In the genomic region with DNA sequence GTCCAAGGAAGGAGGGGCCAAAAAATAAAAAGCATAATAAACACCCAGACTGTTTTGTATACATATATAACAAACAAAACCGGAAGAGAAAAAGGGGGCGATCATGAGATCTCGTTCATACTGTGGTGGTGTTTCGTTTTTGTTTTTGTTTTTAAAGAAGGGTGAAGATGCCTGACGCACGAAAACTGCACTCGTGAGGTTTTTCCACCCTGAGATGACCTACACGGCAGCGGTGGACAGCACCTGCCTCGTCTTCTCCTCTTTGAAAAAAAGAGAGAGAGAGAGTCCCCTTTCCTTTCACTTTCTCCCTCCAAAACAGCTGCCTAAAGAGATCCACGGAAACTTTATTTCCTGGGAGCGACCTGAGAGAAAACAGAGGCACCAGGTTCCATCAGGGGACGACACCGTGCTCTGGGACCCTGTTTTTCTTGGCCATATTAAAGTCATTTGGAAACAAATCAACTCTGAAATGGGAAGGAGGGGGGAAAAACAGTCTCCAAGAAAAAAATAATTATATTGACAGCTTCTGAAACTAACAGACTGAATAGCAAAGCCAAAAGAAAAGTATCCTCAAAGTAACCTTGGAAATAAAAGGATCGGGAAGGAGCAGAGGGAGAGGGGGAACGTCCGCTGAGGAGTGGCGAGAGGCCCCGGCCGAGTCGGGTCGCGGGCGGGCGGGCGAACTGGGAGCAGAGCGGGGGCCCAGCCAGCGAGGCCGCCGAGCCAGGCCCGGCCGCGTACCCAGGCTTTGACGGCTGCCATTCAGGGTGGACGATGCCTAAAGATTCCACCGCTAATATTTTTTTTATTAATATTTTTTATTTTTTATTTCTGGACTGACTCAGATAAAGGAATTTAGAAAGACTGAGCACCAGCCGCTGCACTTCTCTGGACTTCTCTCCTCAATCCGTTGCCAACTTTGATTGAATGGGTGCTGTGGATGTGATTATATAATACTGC, we compare ENCODE assay signal across 10 cellular contexts. TPM values are rescaled to one million over a fixed set of nuclear protein-coding genes. Genes with fewer than 3 reads are reported as not detected.
DNase-seq lines count a peak whose midpoint lies in the region; ATAC-seq, FAIRE-seq and TF ChIP-seq lines count a peak whose summit lies in the region.
"Had no signal": no experiment of that assay in that cellular context is flagged by ENCODE, and none has a peak within 500 bp of the region (broad histone marks: within the 10 kb centered on the region; RNA-seq: fewer than 3 reads in every experiment).

No MANE protein-coding gene starts in this region.

- TF ChIP-seq POLR2A in esophagus muscularis mucosa (IDR thresholded peaks at IDR 0.05; ENCODE audit: low read depth), result no peak

- no peak for FAIRE-seq in small intestine (lab: Jason Lieb, UNC)

- H3K36me3 ChIP-seq in esophagus muscularis mucosa (no peaks in the 10 kb centered on the region), small intestine (ENCODE audit: control insufficient read depth in 2 of 2, insufficient read depth in 2 of 2, low read length in 2 of 2) (no peaks in the 10 kb centered on the region)

- no peak overlapping the region for H3K27ac ChIP-seq in esophagus muscularis mucosa (replicated peaks in 1 of 4)
- H3K27ac ChIP-seq in small intestine (ENCODE audit: low read depth in 1 of 2, low read length in 1 of 2), result no peak overlapping the region

- in situ Hi-C loops in KBM-7 (cut with MboI; ENCODE audit: low pct_unique_long_range_greater_than_20kb, low sequenced_read_pairs), result loop anchor here (25.0 kb wide), 1 partner anchor 220 kb away; no protein-coding TSS in a partner anchor

- WGBS in esophagus muscularis mucosa, result 11% methylated on average over 38 of the region's 38 CpGs
- 3 to 8% (median 6%) methylated on average over 38 of the region's 38 CpGs for WGBS in small intestine, 3 donors

- intact Hi-C loops in esophagus muscularis mucosa (cut with DNase I), result no loop called here

- ATAC-seq in HG02885 (IDR thresholded peaks at IDR 0.05; ENCODE audit: poor library complexity, unreplicated experiment) (no peak), HG02840 (IDR thresholded peaks at IDR 0.05; ENCODE audit: low FRiP score, unreplicated experiment) (no peak)

- H3K27me3 ChIP-seq in esophagus muscularis mucosa, result peaks cover 0 to 90% (median 73%) of the 10 kb centered on the region in 4 donors
- peaks cover 20 to 51% of the 10 kb centered on the region in 2 donors for H3K27me3 ChIP-seq in small intestine (ENCODE audit: control insufficient read depth in 2 of 2, insufficient read depth in 2 of 2, low read length in 2 of 2)

- peak; percentile 25 for DNase-seq in NCI-H748 (lab: John Stamatoyannopoulos, UW; ENCODE audit: unreplicated experiment)
- no peak for DNase-seq in NCI-H748 treated with DMSO at 0.1 percent for 48 hours (lab: John Stamatoyannopoulos, UW)
- peak; percentile 60 for DNase-seq in KBM-7
- DNase-seq in esophagus muscularis mucosa (ENCODE audit: extremely low spot score), result no peak
- peak; percentile 15 for DNase-seq in small intestine
- no peak for DNase-seq in GOT3 (lab: John Stamatoyannopoulos, UW)
- DNase-seq: 8988T, NCI-H1930 had no signal

- TF ChIP-seq CTCF in esophagus muscularis mucosa (IDR thresholded peaks at IDR 0.05), result no peak

- H3K4me3 ChIP-seq in esophagus muscularis mucosa (peak overlapping the region in 3 of 4 donors; percentile 19 to 27 (median 20)), small intestine (ENCODE audit: low read depth in 1 of 2, low read length in 2 of 2) (peak overlapping the region in 1 of 2 donors; percentile 44)

- TF ChIP-seq EP300 in esophagus muscularis mucosa (IDR thresholded peaks at IDR 0.05), result no peak

- H3K4me1 ChIP-seq in esophagus muscularis mucosa, result peaks cover 31 to 56% (median 53%) of the 10 kb centered on the region in 4 donors
- peaks cover 2 to 4% of the 10 kb centered on the region in 2 donors for H3K4me1 ChIP-seq in small intestine (ENCODE audit: control insufficient read depth in 2 of 2, insufficient read depth in 1 of 2, low read depth in 1 of 2, low read length in 1 of 2)

- H3K9me3 ChIP-seq in esophagus muscularis mucosa (no peaks in the 10 kb centered on the region), small intestine (ENCODE audit: control insufficient read depth, low read depth) (no peaks in the 10 kb centered on the region)

RNA-seq across cellular contexts. Expression of gene POU3F3, which starts 3.6 kb away (rescaled TPM):
- total RNA-seq in esophagus muscularis mucosa, result under 1 TPM in 1 of 4 donors, not detected in 3; 0.11 TPM
- under 1 TPM in 1 of 3 donors, not detected in 2; 0.15 TPM for polyA plus RNA-seq in small intestine

Comparison
In these comparisons a context has a peak if more than half of its experiments do, and no peak if none do; other contexts are left out.
1. DNase-seq: peak in NCI-H748 (single experiment), KBM-7 (single experiment) and small intestine (single experiment); none in NCI-H748 treated with DMSO at 0.1 percent for 48 hours (single experiment), esophagus muscularis mucosa (single experiment) and GOT3 (single experiment).